In genomic region chr16:56934599-56935145, GRCh38 we compare ENCODE assay signal across 8 cellular contexts. TPM values are rescaled to one million over a fixed set of nuclear protein-coding genes. Genes with fewer than 3 reads are reported as not detected.
DNase-seq lines count a peak whose midpoint lies in the region; ATAC-seq and TF ChIP-seq lines count a peak whose summit lies in the region.
"Not testable (repeated sequence)": the region's sequence is repeated elsewhere in the genome, so short reads cannot be mapped to it uniquely, and the experiment has no call there.
"Had no signal": no experiment of that assay in that cellular context is flagged by ENCODE, and none has a peak within 500 bp of the region (broad histone marks: within the 10 kb centered on the region; RNA-seq: fewer than 3 reads in every experiment).

No MANE protein-coding gene starts in this region.

- H3F3A ChIP-seq in PC-3 (ENCODE audit: low read length, unreplicated experiment), result not testable (repeated sequence)

- H2AFZ ChIP-seq in PC-3 (ENCODE audit: low read length), result not testable (repeated sequence)

- H3K9me2 ChIP-seq in PC-3 (replicated peaks; ENCODE audit: low read length), result not testable (repeated sequence)

- H3K36me3 ChIP-seq in PC-3 (ENCODE audit: low read depth, low read length) (peaks cover 46% of the 10 kb centered on the region), left ventricle myocardium inferior (peaks cover 59% of the 10 kb centered on the region), spleen (peaks cover 5 to 56% (median 45%) of the 10 kb centered on the region in 6 donors)

- H3K4me2 ChIP-seq in PC-3 (ENCODE audit: low read length), result peak overlapping the region; percentile 95

- H3K27ac ChIP-seq in PC-3 (ENCODE audit: low read length), result not testable (repeated sequence)
- peak overlapping the region; percentile 100 for H3K27ac ChIP-seq in left ventricle myocardium inferior (replicated peaks)
- H3K27ac ChIP-seq in spleen, result peak overlapping the region in 6 of 8 donors; percentile 96 to 99 (median 99)

- BruUV-seq in PC-3 (replicated peaks; lab: Mats Ljungman, UMichigan), result not testable (repeated sequence)

- ATAC-seq in PC-3; activated T-helper 17 cell treated with anti-CD3 and anti-CD28 coated beads, Interleukin-2, amount 50 U/mL, for 72 hours (replicated peaks); naive thymus-derived CD8-positive, alpha-beta T cell: not testable (repeated sequence)

- H3K9ac ChIP-seq in PC-3 (ENCODE audit: low read length), result not testable (repeated sequence)

- CTCF ChIA-PET in PC-3 (lab: Charles Lee), result not testable (repeated sequence)

- H3K4me1 ChIP-seq in PC-3 (ENCODE audit: insufficient read depth, low read length) (peaks cover 18% of the 10 kb centered on the region), left ventricle myocardium inferior (peaks cover 82% of the 10 kb centered on the region), spleen (peaks cover 39 to 88% (median 80%) of the 10 kb centered on the region in 6 donors)

- POLR2A ChIA-PET in PC-3 (lab: Charles Lee; ENCODE audit: unreplicated experiment), result not testable (repeated sequence)
- POLR2A ChIA-PET in naive thymus-derived CD8-positive, alpha-beta T cell (lab: Charles Lee), result interaction anchor here (0.6 to 4.4 kb wide), 10 partner anchors 16 to 244 kb away, joined by 3 to 35 read pairs (median 4); partner anchors contain the start of gene NLRC5

- H3K27ac Mint-ChIP-seq in activated T-helper 17 cell treated with anti-CD3 and anti-CD28 coated beads, Interleukin-2, amount 50 U/mL, for 72 hours, result peak overlapping the region; percentile 99
- peak overlapping the region; percentile 91 for H3K27ac Mint-ChIP-seq in chondrocyte (ENCODE audit: unreplicated experiment)
- peak overlapping the region; percentile 71 to 99 (median 90) for H3K27ac Mint-ChIP-seq in naive thymus-derived CD8-positive, alpha-beta T cell

- H3K79me2 ChIP-seq in PC-3 (ENCODE audit: low read length), result peaks cover 43% of the 10 kb centered on the region

- peak overlapping the region; percentile 99 for H3K4me3 Mint-ChIP-seq in activated T-helper 17 cell treated with anti-CD3 and anti-CD28 coated beads, Interleukin-2, amount 50 U/mL, for 72 hours
- peak overlapping the region; percentile 97 for H3K4me3 Mint-ChIP-seq in chondrocyte (ENCODE audit: unreplicated experiment)
- peak overlapping the region; percentile 94 to 99 (median 98) for H3K4me3 Mint-ChIP-seq in naive thymus-derived CD8-positive, alpha-beta T cell

- 46 to 69% (median 58%) methylated on average over 8 of the region's 8 CpGs for WGBS in spleen, 5 donors

- intact Hi-C loops in PC-3 (cut with micrococcal nuclease); left ventricle myocardium inferior (cut with micrococcal nuclease): not testable (repeated sequence)
- intact Hi-C loops in spleen (cut with DNase I; ENCODE audit: low total_unique reads), result loop anchor here (5.0 kb wide), 1 partner anchor 62 kb away; no protein-coding TSS in a partner anchor

- H3K9me3 ChIP-seq in PC-3 (ENCODE audit: low read length); left ventricle myocardium inferior (replicated peaks); spleen: not testable (repeated sequence)

- peaks cover 81% of the 10 kb centered on the region for H3K36me3 Mint-ChIP-seq in activated T-helper 17 cell treated with anti-CD3 and anti-CD28 coated beads, Interleukin-2, amount 50 U/mL, for 72 hours (ENCODE audit: low read depth)
- H3K36me3 Mint-ChIP-seq in chondrocyte (ENCODE audit: low read depth), result peaks cover 58% of the 10 kb centered on the region
- peaks cover 0 to 54% (median 25%) of the 10 kb centered on the region in 3 donors for H3K36me3 Mint-ChIP-seq in naive thymus-derived CD8-positive, alpha-beta T cell

- H3K4me3 ChIP-seq in GM12865 (ENCODE audit: low read depth, low read length) (peak overlapping the region; percentile 94), PC-3 (ENCODE audit: low read length) (peak overlapping the region; percentile 95), left ventricle myocardium inferior (peak overlapping the region; percentile 99), spleen (peak overlapping the region in 7 of 8 donors; percentile 11 to 96 (median 82))

- H3K9me3 Mint-ChIP-seq in activated T-helper 17 cell treated with anti-CD3 and anti-CD28 coated beads, Interleukin-2, amount 50 U/mL, for 72 hours; chondrocyte (ENCODE audit: low read depth); naive thymus-derived CD8-positive, alpha-beta T cell: not testable (repeated sequence)

- not testable (repeated sequence) for H3K27me3 ChIP-seq in PC-3 (ENCODE audit: low read length); left ventricle myocardium inferior (ENCODE audit: low read depth); spleen (replicated peaks in 1 of 7)

- not testable (repeated sequence) for TF ChIP-seq POLR2A in spleen (IDR thresholded peaks at IDR 0.05)

- not testable (repeated sequence) for DNase-seq in GM12865 (ENCODE audit: low read depth); PC-3; chondrocyte (ENCODE audit: low spot score); left ventricle myocardium inferior; naive thymus-derived CD8-positive, alpha-beta T cell
- DNase-seq in spleen, result peak; percentile 44

- peaks cover 47% of the 10 kb centered on the region for H3K4me1 Mint-ChIP-seq in activated T-helper 17 cell treated with anti-CD3 and anti-CD28 coated beads, Interleukin-2, amount 50 U/mL, for 72 hours
- H3K4me1 Mint-ChIP-seq in chondrocyte (ENCODE audit: low read depth), result peaks cover 63% of the 10 kb centered on the region
- H3K4me1 Mint-ChIP-seq in naive thymus-derived CD8-positive, alpha-beta T cell, result peaks cover 34 to 77% (median 64%) of the 10 kb centered on the region in 4 donors

- H4K20me1 ChIP-seq in PC-3 (ENCODE audit: low read length), result peaks cover 49% of the 10 kb centered on the region

- not testable (repeated sequence) for TF ChIP-seq CTCF in GM12865 (IDR thresholded peaks at IDR 0.05; ENCODE audit: insufficient read depth, low read depth, low read length, missing control alignments); PC-3 (conservative IDR thresholded peaks at IDR 0.05; ENCODE audit: low read depth, low read length); chondrocyte (IDR thresholded peaks at IDR 0.05); left ventricle myocardium inferior (IDR thresholded peaks at IDR 0.05; ENCODE audit: borderline replicate concordance); spleen (IDR thresholded peaks at IDR 0.05 in 8 of 11, conservative IDR thresholded peaks at IDR 0.05 in 3 of 11)

- H3K27me3 Mint-ChIP-seq in activated T-helper 17 cell treated with anti-CD3 and anti-CD28 coated beads, Interleukin-2, amount 50 U/mL, for 72 hours; chondrocyte (ENCODE audit: low read depth); naive thymus-derived CD8-positive, alpha-beta T cell: not testable (repeated sequence)

RNA-seq across cellular contexts. Expression of gene HERPUD1, which starts 2.7 kb away (rescaled TPM):
- total RNA-seq in PC-3 (2014; rRNA removed) (50.1 and 54.9 TPM in 2 replicates), chondrocyte (146 to 236 TPM (median 223 TPM) in 3 replicates), left ventricle myocardium inferior (119 TPM), spleen (100 to 1,000 TPM; 162 to 370 (median 205) TPM)
- 100 to 1,000 TPM; 162 to 186 TPM for total RNA-seq in activated T-helper 17 cell treated with anti-CD3 and anti-CD28 coated beads, Interleukin-2, amount 50 U/mL, for 72 hours
- 100 to 1,000 TPM; 190 to 214 TPM for total RNA-seq in naive thymus-derived CD8-positive, alpha-beta T cell
- polyA plus RNA-seq in naive thymus-derived CD8-positive, alpha-beta T cell, result 10 to 100 TPM; 43.8 to 88.6 (median 57.6) TPM
- 100 to 1,000 TPM in 1 of 3 donors, 10 to 100 TPM in 2; 84.1 to 105 (median 92.5) TPM for polyA plus RNA-seq in spleen

RNA-seq across cellular contexts. Expression of gene CETP, which starts 27.1 kb away (rescaled TPM):
- total RNA-seq in PC-3 (2014; rRNA removed), result not detected in 2 replicates
- not detected for total RNA-seq in activated T-helper 17 cell treated with anti-CD3 and anti-CD28 coated beads, Interleukin-2, amount 50 U/mL, for 72 hours
- not detected in 3 replicates for total RNA-seq in chondrocyte
- 0.16 TPM for total RNA-seq in left ventricle myocardium inferior
- under 1 TPM in 1 of 2 experiments, not detected in 1; 0.27 TPM for total RNA-seq in naive thymus-derived CD8-positive, alpha-beta T cell
- polyA plus RNA-seq in naive thymus-derived CD8-positive, alpha-beta T cell, result under 1 TPM in 2 of 3 donors, not detected in 1; 0.20 to 0.21 TPM
- 10 to 100 TPM; 15.4 to 73.8 (median 34.5) TPM for total RNA-seq in spleen
- polyA plus RNA-seq in spleen, result 10 to 100 TPM in 1 of 3 donors, 1 to 10 TPM in 2; 7.6 to 13.8 (median 9.8) TPM
- total RNA-seq: M059J had no signal

RNA-seq across cellular contexts. Expression of gene NLRC5, which starts 54.7 kb away (rescaled TPM):
- total RNA-seq in PC-3 (2014; rRNA removed), result 0.98 and 4.4 TPM in 2 replicates
- total RNA-seq in activated T-helper 17 cell treated with anti-CD3 and anti-CD28 coated beads, Interleukin-2, amount 50 U/mL, for 72 hours, result 100 to 1,000 TPM; 182 to 219 TPM
- total RNA-seq in chondrocyte, result 6.3 to 10.7 TPM (median 6.6 TPM) in 3 replicates
- total RNA-seq in left ventricle myocardium inferior, result 6.6 TPM
- 100 to 1,000 TPM; 474 to 488 TPM for total RNA-seq in naive thymus-derived CD8-positive, alpha-beta T cell
- polyA plus RNA-seq in naive thymus-derived CD8-positive, alpha-beta T cell, result 100 to 1,000 TPM in 1 of 3 donors, 10 to 100 TPM in 2; 70.4 to 137 (median 80.0) TPM
- total RNA-seq in spleen, result 100 to 1,000 TPM; 206 to 401 (median 237) TPM
- 100 to 1,000 TPM in 2 of 3 donors, 10 to 100 TPM in 1; 52.0 to 175 (median 161) TPM for polyA plus RNA-seq in spleen

Comparison
In these comparisons a context has a peak if more than half of its experiments do, and no peak if none do; other contexts are left out.
1. RNA of gene CETP, which starts 27.1 kb away (total RNA-seq): 15.4 to 73.8 TPM in spleen; 0.27 TPM in naive thymus-derived CD8-positive, alpha-beta T cell, 0.16 TPM in left ventricle myocardium inferior (single experiment), not detected in activated T-helper 17 cell treated with anti-CD3 and anti-CD28 coated beads, Interleukin-2, amount 50 U/mL, for 72 hours, not detected in PC-3 and not detected in chondrocyte; every median in the first group is over 10 times any median in the second.
2. RNA of gene NLRC5, which starts 54.7 kb away (total RNA-seq): 474 to 488 TPM in naive thymus-derived CD8-positive, alpha-beta T cell, 206 to 401 TPM in spleen and 182 to 219 TPM in activated T-helper 17 cell treated with anti-CD3 and anti-CD28 coated beads, Interleukin-2, amount 50 U/mL, for 72 hours; 6.6 TPM in left ventricle myocardium inferior (single experiment), 6.3 to 10.7 TPM in chondrocyte and 0.98 to 4.4 TPM in PC-3; every median in the first group is over 10 times any median in the second.
3. Peak in every context shown above with its lines, with median percentiles within 50 percentile points of each other: H3K4me3 ChIP-seq, H3K27ac Mint-ChIP-seq and H3K4me3 Mint-ChIP-seq.